ENCODE assay signal across 19 cellular contexts in genomic region chr16:69886726-69887125, GRCh38.
DNase-seq lines count a peak whose midpoint lies in the region; ATAC-seq, FAIRE-seq and TF ChIP-seq lines count a peak whose summit lies in the region.
"Had no signal": no experiment of that assay in that cellular context is flagged by ENCODE, and none has a peak within 500 bp of the region (broad histone marks: within the 10 kb centered on the region; RNA-seq: fewer than 3 reads in every experiment).

No MANE protein-coding gene starts in this region.

- H3K4me1 ChIP-seq in HepG2 (ENCODE audit: insufficient read depth, low read length) (no peaks in the 10 kb centered on the region), right lobe of liver (peaks cover 0 to 16% (median 0%) of the 10 kb centered on the region in 4 donors), IMR-90 (ENCODE audit: control insufficient read depth, insufficient read depth, low read length) (no peaks in the 10 kb centered on the region), GM23338 (ENCODE audit: insufficient read depth) (peaks cover 4% of the 10 kb centered on the region; the same call in 1 of the 2 replicates)
- H3K4me1 ChIP-seq: Caco-2 had no signal

- peaks cover 20% of the 10 kb centered on the region for H3K36me3 Mint-ChIP-seq in GM23338 (ENCODE audit: low read depth)

- H3K23ac ChIP-seq in IMR-90 (ENCODE audit: low read depth, low read length): no peak overlapping the region

- TF ChIP-seq CTCF in HepG2 (CRISPR knock-in tag; IDR thresholded peaks at IDR 0.05): no peak
- TF ChIP-seq CTCF in right lobe of liver (IDR thresholded peaks at IDR 0.05): no peak
- no peak for TF ChIP-seq CTCF in IMR-90 (conservative IDR thresholded peaks at IDR 0.05; ENCODE audit: low read depth, low read length)
- no peak for TF ChIP-seq CTCF in GM23338 (conservative IDR thresholded peaks at IDR 0.05; ENCODE audit: low read depth in 2 of 2)

- H3K27ac Mint-ChIP-seq in GM23338: no peak overlapping the region
- H3K27ac Mint-ChIP-seq: B cell; CD4-positive, alpha-beta T cell; CD8-positive, alpha-beta T cell had no signal

- in situ Hi-C loops in HepG2 (cut with HindIII; ENCODE audit: extremely low pct_ligation_motif_present, low pct_unique_long_range_greater_than_20kb): no loop called here
- in situ Hi-C loops in IMR-90 (cut with MboI; ENCODE audit: low sequenced_read_pairs): loop anchor here (10.0 kb wide), 1 partner anchor 62 kb away; no protein-coding TSS in a partner anchor

- no peak overlapping the region for H3K4me3 Mint-ChIP-seq in GM23338
- H3K4me3 Mint-ChIP-seq: B cell; CD4-positive, alpha-beta T cell; CD8-positive, alpha-beta T cell had no signal

- ATAC-seq in HepG2 (no peak), right lobe of liver (no peak), IMR-90 (ENCODE audit: low read depth) (no peak), GM23338 (no peak)
- ATAC-seq: CD8-positive, alpha-beta T cell had no signal

- H3K27me3 Mint-ChIP-seq in GM23338 (ENCODE audit: insufficient read depth, low read depth, poor library complexity): no peaks in the 10 kb centered on the region
- H3K27me3 Mint-ChIP-seq: B cell; CD4-positive, alpha-beta T cell had no signal

- 0 out of 2 replicates have a peak, but pooled peaks cover 3% of the 10 kb centered on the region for H3K9me2 ChIP-seq in GM23338 (ENCODE audit: insufficient read depth)

- H2BK120ac ChIP-seq in IMR-90 (ENCODE audit: low read depth, low read length): no peak overlapping the region

- H3K27me3 ChIP-seq in HepG2 (ENCODE audit: control insufficient read depth in 1 of 2, insufficient read depth in 2 of 2, low read length in 2 of 2) (no peaks in the 10 kb centered on the region), right lobe of liver (no peaks in the 10 kb centered on the region), IMR-90 (ENCODE audit: control insufficient read depth, insufficient read depth, low read length) (no peaks in the 10 kb centered on the region), GM23338 (ENCODE audit: insufficient read depth) (no peaks in the 10 kb centered on the region)
- H3K27me3 ChIP-seq: BLaER1 treated with 17β-estradiol and CSF1 and Interleukin-3, amounts not matched to agents 10 nM and 100 nM had no signal

- BruUV-seq in HepG2 (replicated peaks; lab: Mats Ljungman, UMichigan) (no TSS peak), IMR-90 (replicated peaks; lab: Mats Ljungman, UMichigan) (no TSS peak)

- CTCF ChIA-PET in HepG2 (lab: Yijun Ruan, JAX; ENCODE audit: low intra/inter-chr PET ratio, low total read pairs) (no interaction called here), IMR-90 (lab: Yijun Ruan, JAX) (interaction anchor here (0.7 kb wide), 1 partner anchor 25 kb away, joined by 8 read pairs; no protein-coding TSS in a partner anchor)

- peaks cover 0 to 3% of the 10 kb centered on the region in 2 experiments; a peak in 2 of 4 replicates for H3K79me1 ChIP-seq in IMR-90 (ENCODE audit: low read depth in 1 of 2, low read length in 2 of 2)

- H3K9ac ChIP-seq in HepG2 (ENCODE audit: insufficient read depth, low read depth, low read length) (no peak overlapping the region), IMR-90 (ENCODE audit: low read depth, low read length) (no peak overlapping the region)
- H3K9ac ChIP-seq: BLaER1 treated with 17β-estradiol and CSF1 and Interleukin-3, amounts not matched to agents 10 nM and 100 nM had no signal

- no peak overlapping the region for H2BK5ac ChIP-seq in IMR-90 (ENCODE audit: low read depth, low read length, poor library complexity, severe bottlenecking)

- no peak overlapping the region for H3K56ac ChIP-seq in IMR-90 (ENCODE audit: extremely low read depth, insufficient read depth, low read length)

- DNase-seq in HepG2 (ENCODE audit: low spot score) (no peak), right lobe of liver (no peak), IMR-90 (no peak), GM23338 (ENCODE audit: low spot score) (no peak), Ammon's horn (ENCODE audit: low spot score) (no peak)
- DNase-seq: ACHN; Caco-2; Calu3; CD4-positive, alpha-beta T cell; CD8-positive, alpha-beta T cell; DMS79 treated with DMSO at 0.1 percent for 48 hours; GF-D8 had no signal

- no peak overlapping the region for H2BK15ac ChIP-seq in IMR-90 (ENCODE audit: low read depth, low read length)

- H3K27ac ChIP-seq in HepG2 (ENCODE audit: extremely low read length, insufficient read depth, low read length) (no peak overlapping the region), right lobe of liver (no peak overlapping the region), IMR-90 (ENCODE audit: insufficient read depth, low read length) (no peak overlapping the region), GM23338 (ENCODE audit: low read depth) (no peak overlapping the region)
- H3K27ac ChIP-seq: 22Rv1; BLaER1 treated with 17β-estradiol and CSF1 and Interleukin-3, amounts not matched to agents 10 nM and 100 nM; C4-2B had no signal

- H3K4me3 ChIP-seq in HepG2 (replicated peaks in 1 of 3; ENCODE audit: insufficient read depth in 1 of 3, low read depth in 2 of 3, low read length in 3 of 3) (no peak overlapping the region), right lobe of liver (no peak overlapping the region), IMR-90 (ENCODE audit: insufficient read depth, low read depth, low read length) (no peak overlapping the region), GM23338 (no peak overlapping the region)
- H3K4me3 ChIP-seq: BLaER1 treated with 17β-estradiol and CSF1 and Interleukin-3, amounts not matched to agents 10 nM and 100 nM had no signal

- H3K9me3 Mint-ChIP-seq in GM23338: no peaks in the 10 kb centered on the region
- H3K9me3 Mint-ChIP-seq: CD4-positive, alpha-beta T cell; CD8-positive, alpha-beta T cell had no signal

- intact Hi-C loops in HepG2 (cut with micrococcal nuclease; ENCODE audit: unreplicated experiment): no loop called here
- intact Hi-C loops in right lobe of liver (cut with DNase I): no loop called here
- intact Hi-C loops in IMR-90 (cut with micrococcal nuclease): no loop called here

- H3K18ac ChIP-seq in IMR-90 (ENCODE audit: low read depth, low read length): no peak overlapping the region

- H3K9me3 ChIP-seq in HepG2 (ENCODE audit: low read length): no peaks in the 10 kb centered on the region
- H3K9me3 ChIP-seq in right lobe of liver: no peaks in the 10 kb centered on the region
- no peaks in the 10 kb centered on the region for H3K9me3 ChIP-seq in IMR-90 (ENCODE audit: control insufficient read depth, insufficient read depth, low read length)
- H3K9me3 ChIP-seq: Caco-2 had no signal

- H3K9me1 ChIP-seq in IMR-90 (ENCODE audit: insufficient read depth, low read length): peaks cover 3% of the 10 kb centered on the region; the same call in 1 of the 2 replicates

- H4K91ac ChIP-seq in IMR-90 (ENCODE audit: insufficient read depth, low read depth, low read length): no peak overlapping the region

- H3K4me2 ChIP-seq in HepG2 (ENCODE audit: low read depth, low read length) (no peak overlapping the region), IMR-90 (ENCODE audit: low read depth, low read length) (no peak overlapping the region), GM23338 (no peak overlapping the region)

- dilution Hi-C loops in IMR-90 (cut with HindIII; ENCODE audit: low sequenced_read_pairs, unreplicated experiment): no loop called here

- H2BK20ac ChIP-seq in IMR-90 (ENCODE audit: low read depth, low read length): no peak overlapping the region

- H3K79me2 ChIP-seq in HepG2 (ENCODE audit: insufficient read depth, low read length) (no peaks in the 10 kb centered on the region), GM23338 (replicated peaks; ENCODE audit: insufficient read depth) (no peaks in the 10 kb centered on the region)

- no peak overlapping the region for H3K14ac ChIP-seq in IMR-90 (replicated peaks; ENCODE audit: low read depth, low read length)

- H3F3A ChIP-seq in GM23338 (replicated peaks; ENCODE audit: low read depth): peaks cover 5% of the 10 kb centered on the region; the same call in 1 of the 2 replicates

- POLR2A ChIA-PET in HepG2 (lab: Yijun Ruan, JAX) (no interaction called here), IMR-90 (lab: Charles Lee; ENCODE audit: unreplicated experiment) (no interaction called here)

- peaks cover 15 to 34% of the 10 kb centered on the region in 2 experiments for H3K36me3 ChIP-seq in HepG2 (replicated peaks in 1 of 2; ENCODE audit: control insufficient read depth in 1 of 2, insufficient read depth in 2 of 2, low read length in 2 of 2)
- H3K36me3 ChIP-seq in right lobe of liver: no peaks in the 10 kb centered on the region
- peaks cover 10% of the 10 kb centered on the region for H3K36me3 ChIP-seq in IMR-90 (ENCODE audit: control insufficient read depth, insufficient read depth, low read length)
- H3K36me3 ChIP-seq in GM23338 (ENCODE audit: insufficient read depth): no peaks in the 10 kb centered on the region; the same call in 1 of the 2 replicates

- no peak overlapping the region for H3K4ac ChIP-seq in IMR-90 (ENCODE audit: low read depth, low read length)

- no peak for TF ChIP-seq POLR2A in HepG2 (IDR thresholded peaks at IDR 0.05; ENCODE audit: insufficient read depth in 1 of 2, low read depth in 2 of 2, low read length in 2 of 2)
- no peak for TF ChIP-seq POLR2A in right lobe of liver (IDR thresholded peaks at IDR 0.05)
- TF ChIP-seq POLR2A in IMR-90 (IDR thresholded peaks at IDR 0.05; ENCODE audit: low read depth, low read length): no peak

- H2AFZ ChIP-seq in HepG2 (ENCODE audit: low read length) (no peak overlapping the region), IMR-90 (replicated peaks; ENCODE audit: low read length, poor library complexity) (no peak overlapping the region), GM23338 (no peak overlapping the region)

- no peak for TF ChIP-seq RAD21 in HepG2 (CRISPR knock-in tag; IDR thresholded peaks at IDR 0.05)
- no peak for TF ChIP-seq RAD21 in IMR-90 (IDR thresholded peaks at IDR 0.05; ENCODE audit: low read length)

- peaks cover 8% of the 10 kb centered on the region; the same call in 2 of the 3 replicates for H3K4me1 Mint-ChIP-seq in GM23338
- H3K4me1 Mint-ChIP-seq: B cell had no signal

- H4K20me1 ChIP-seq in HepG2 (ENCODE audit: insufficient read depth, low read length): no peaks in the 10 kb centered on the region
- no peaks in the 10 kb centered on the region for H4K20me1 ChIP-seq in IMR-90 (ENCODE audit: insufficient read depth, low read length)
- no peaks in the 10 kb centered on the region for H4K20me1 ChIP-seq in GM23338 (replicated peaks; ENCODE audit: insufficient read depth)

- no peak overlapping the region for H4K5ac ChIP-seq in IMR-90 (ENCODE audit: low read depth, low read length)

- no peak overlapping the region for H4K8ac ChIP-seq in IMR-90 (ENCODE audit: low read depth in 2 of 2, low read length in 2 of 2)

- no peak overlapping the region for H2AK9ac ChIP-seq in IMR-90 (replicated peaks; ENCODE audit: low read depth, low read length, poor library complexity)

- over 99% methylated on average over 5 of the region's 5 CpGs for WGBS in HepG2 (ENCODE audit: low lambda C conversion rate)
- 98% methylated on average over 5 of the region's 5 CpGs for WGBS in right lobe of liver (ENCODE audit: insufficient coverage, low coverage, low lambda C conversion rate, missing lambda C conversion rate)
- WGBS in IMR-90 (ENCODE audit: extremely low coverage in 2 of 2, insufficient read length in 1 of 2), 2 experiments: no CpG with 5 or more reads among the region's 5 CpGs

- no peak for TF ChIP-seq EP300 in HepG2 (IDR thresholded peaks at IDR 0.05; ENCODE audit: low read depth in 2 of 2, low read length in 2 of 2)
- no peak for TF ChIP-seq EP300 in HepG2 (CRISPR knock-in tag; IDR thresholded peaks at IDR 0.05; ENCODE audit: borderline replicate concordance)

- no peak overlapping the region for H2AK5ac ChIP-seq in IMR-90 (ENCODE audit: low read depth, low read length)

- FAIRE-seq in HepG2 (lab: Jason Lieb, UNC): no peak
- FAIRE-seq: D721Med, G401.6, GM12891 had no signal
